Comparison of ENCODE assay signal across 22 cellular contexts in genomic region chr5:95986937-95987520, GRCh38. TPM values are rescaled to one million over a fixed set of nuclear protein-coding genes. Genes with fewer than 3 reads are reported as not detected.
DNase-seq lines count a peak whose midpoint lies in the region; FAIRE-seq and TF ChIP-seq lines count a peak whose summit lies in the region.
"Had no signal": no experiment of that assay in that cellular context is flagged by ENCODE, and none has a peak within 500 bp of the region (broad histone marks: within the 10 kb centered on the region; RNA-seq: fewer than 3 reads in every experiment).

No MANE protein-coding gene starts in this region.

- H3K36me3 ChIP-seq in bronchial epithelial cell (ENCODE audit: control insufficient read depth, insufficient read depth, low read length) (no peaks in the 10 kb centered on the region), keratinocyte (ENCODE audit: control insufficient read depth in 2 of 2, extremely low read depth in 1 of 2, insufficient read depth in 2 of 2, low read length in 2 of 2) (no peaks in the 10 kb centered on the region), stomach (no peaks in the 10 kb centered on the region), MM.1S (replicated peaks; ENCODE audit: insufficient read depth, low read length) (no peaks in the 10 kb centered on the region)
- H3K36me3 ChIP-seq: esophagus squamous epithelium, SJCRH30, uterus had no signal

- DNase-seq in DMS53 (lab: John Stamatoyannopoulos, UW) (peak; percentile 66), DMS53 treated with DMSO at 0.1 percent for 48 hours (lab: John Stamatoyannopoulos, UW; ENCODE audit: unreplicated experiment) (no peak), bronchial epithelial cell (ENCODE audit: low read depth) (peak; percentile 29), keratinocyte (ENCODE audit: low read depth, low spot score) (no peak), stomach (no peak), MM.1S (no peak), GOT3 (lab: John Stamatoyannopoulos, UW) (no peak), COLO668 (lab: John Stamatoyannopoulos, UW; ENCODE audit: unreplicated experiment) (no peak)
- DNase-seq: activated B cell treated with CpG ODN at 0.5 μM for 24 hours; activated CD4-positive, alpha-beta T cell treated with anti-CD3 and anti-CD28 coated beads, Interleukin-2, amount 50 U/mL, for 48 hours; activated naive CD4-positive, alpha-beta T cell; Calu3; effector CD8-positive, alpha-beta T cell; esophagus squamous epithelium; NCI-H1417 treated with DMSO at 0.1 percent for 48 hours; NCI-H524 treated with DMSO at 0.1 percent for 48 hours; OCI-M1; SJCRH30; stimulated activated CD4-positive, alpha-beta T cell treated with anti-CD3 and anti-CD28 coated beads, Interleukin-4, amount 100 ng/mL, for 4 hours; T-helper 2 cell; uterus had no signal

- TF ChIP-seq CTCF in bronchial epithelial cell (IDR thresholded peaks at IDR 0.05; ENCODE audit: insufficient read depth, low read length, severe bottlenecking) = no peak
- no peak for TF ChIP-seq CTCF in keratinocyte (optimal IDR thresholded peaks at IDR 0.05 in 1 of 3, IDR thresholded peaks at IDR 0.05 in 1 of 3, conservative IDR thresholded peaks at IDR 0.05 in 1 of 3; ENCODE audit: extremely low read depth in 1 of 3, insufficient read depth in 2 of 3, low read length in 3 of 3)
- no peak for TF ChIP-seq CTCF in stomach (IDR thresholded peaks at IDR 0.05)
- TF ChIP-seq CTCF in MM.1S (IDR thresholded peaks at IDR 0.05; ENCODE audit: low read length) = no peak

- H3K4me2 ChIP-seq in keratinocyte (ENCODE audit: control insufficient read depth, extremely low read depth, insufficient read depth, low read depth, low read length) (no peak overlapping the region), MM.1S (ENCODE audit: low read depth, low read length) (no peak overlapping the region)

- H3K4me3 ChIP-seq in bronchial epithelial cell (ENCODE audit: low read depth, low read length) (no peak overlapping the region), keratinocyte (ENCODE audit: control insufficient read depth in 2 of 3, extremely low read depth in 1 of 3, insufficient read depth in 2 of 3, low read depth in 1 of 3, low read length in 3 of 3) (no peak overlapping the region), stomach (no peak overlapping the region), MM.1S (ENCODE audit: low read length) (no peak overlapping the region)
- H3K4me3 ChIP-seq: esophagus squamous epithelium, SJCRH30, uterus had no signal

- intact Hi-C loops in stomach (cut with DNase I; ENCODE audit: low total_unique reads) = no loop called here

- no peaks in the 10 kb centered on the region for H3K27me3 ChIP-seq in bronchial epithelial cell (ENCODE audit: control insufficient read depth, insufficient read depth, low read length)
- no peaks in the 10 kb centered on the region for H3K27me3 ChIP-seq in keratinocyte (ENCODE audit: control insufficient read depth, extremely low read depth, insufficient read depth, low read length)
- no peaks in the 10 kb centered on the region for H3K27me3 ChIP-seq in stomach
- no peaks in the 10 kb centered on the region for H3K27me3 ChIP-seq in MM.1S (replicated peaks; ENCODE audit: insufficient read depth, low read length)
- H3K27me3 ChIP-seq: esophagus squamous epithelium, SJCRH30, uterus had no signal

- H3K27ac ChIP-seq in keratinocyte (ENCODE audit: control insufficient read depth, insufficient read depth, low read length) = no peak overlapping the region
- peak overlapping the region; percentile 23 to 67 (median 26) for H3K27ac ChIP-seq in stomach
- no peak overlapping the region for H3K27ac ChIP-seq in MM.1S (ENCODE audit: low read length)
- H3K27ac ChIP-seq: esophagus squamous epithelium, SJCRH30, uterus had no signal

- no peak overlapping the region for H3K9ac ChIP-seq in keratinocyte (ENCODE audit: control insufficient read depth, extremely low read depth, insufficient read depth, low read length)
- H3K9ac ChIP-seq in MM.1S (ENCODE audit: low read length) = no peak overlapping the region

- no peak for TF ChIP-seq POLR2A in stomach (IDR thresholded peaks at IDR 0.05)

- no peak overlapping the region for H2AFZ ChIP-seq in keratinocyte (ENCODE audit: control insufficient read depth, low read length)
- no peak overlapping the region for H2AFZ ChIP-seq in MM.1S (ENCODE audit: low read length)

- H3K4me1 ChIP-seq in keratinocyte (ENCODE audit: control insufficient read depth, extremely low read depth, insufficient read depth, low read length) = peaks cover 8% of the 10 kb centered on the region
- H3K4me1 ChIP-seq in stomach = peaks cover 13 to 56% (median 34%) of the 10 kb centered on the region in 4 donors
- no peaks in the 10 kb centered on the region for H3K4me1 ChIP-seq in MM.1S (ENCODE audit: low read length)
- H3K4me1 ChIP-seq: SJCRH30 had no signal

- H3K79me2 ChIP-seq in keratinocyte (ENCODE audit: control insufficient read depth, insufficient read depth, low read length) (no peaks in the 10 kb centered on the region), MM.1S (ENCODE audit: low read length) (no peaks in the 10 kb centered on the region)

- no peaks in the 10 kb centered on the region for H3K9me3 ChIP-seq in keratinocyte (ENCODE audit: control insufficient read depth, low read depth, low read length)
- no peaks in the 10 kb centered on the region for H3K9me3 ChIP-seq in stomach
- H3K9me3 ChIP-seq in MM.1S (replicated peaks; ENCODE audit: insufficient read depth, low read length) = no peaks in the 10 kb centered on the region
- H3K9me3 ChIP-seq: esophagus squamous epithelium, SJCRH30, uterus had no signal

- dilution Hi-C loops in keratinocyte (cut with MboI; ENCODE audit: extremely low pct_ligation_motif_present, low sequenced_read_pairs) = no loop called here

- FAIRE-seq in bronchial epithelial cell (lab: Jason Lieb, UNC) = no peak
- peak; percentile 26 for FAIRE-seq in keratinocyte (lab: Jason Lieb, UNC)
- FAIRE-seq: HTR-8/SVneo had no signal

- H3F3A ChIP-seq in MM.1S (ENCODE audit: insufficient read depth, low read length) = no peaks in the 10 kb centered on the region

- no peak for TF ChIP-seq EP300 in stomach (IDR thresholded peaks at IDR 0.05)

- no peaks in the 10 kb centered on the region for H3K9me2 ChIP-seq in MM.1S (replicated peaks; ENCODE audit: insufficient read depth, low read length)

- WGBS in stomach, 5 donors = 60 to 75% (median 65%) methylated on average over 5 of the region's 5 CpGs

- H4K20me1 ChIP-seq in keratinocyte (ENCODE audit: control insufficient read depth, extremely low read depth, insufficient read depth, low read length) (no peaks in the 10 kb centered on the region), MM.1S (ENCODE audit: insufficient read depth, low read length) (no peaks in the 10 kb centered on the region)

- no peaks in the 10 kb centered on the region for H3K9me1 ChIP-seq in keratinocyte (ENCODE audit: control insufficient read depth, extremely low read depth, insufficient read depth, low read length)

RNA-seq across cellular contexts. Expression of gene ELL2, which starts 25.4 kb away (rescaled TPM):
- 76.3 and 146 TPM in 2 replicates for total RNA-seq in bronchial epithelial cell
- polyA plus RNA-seq in keratinocyte = 74.8 to 100 TPM (median 81.1 TPM) in 3 replicates
- 137 TPM for polyA plus RNA-seq in keratinocyte (2011; ENCODE audit: low read depth)
- polyA plus RNA-seq in keratinocyte (2011; cell fraction: cytosol; rRNA removed) = 48.0 and 87.5 TPM in 2 replicates
- polyA plus RNA-seq in keratinocyte (2011; cell fraction: nucleus; rRNA removed) = 81.5 and 105 TPM in 2 replicates
- 65.7 and 69.5 TPM in 2 replicates for polyA plus RNA-seq in keratinocyte (2012; ENCODE audit: low replicate concordance)
- polyA minus RNA-seq in keratinocyte = 31.2 to 194 TPM (median 108 TPM) in 3 replicates
- 103 TPM for polyA minus RNA-seq in keratinocyte (2011; cell fraction: cytosol; rRNA and poly(A)+ RNA removed)
- 182 and 311 TPM in 2 replicates for polyA minus RNA-seq in keratinocyte (2011; cell fraction: nucleus; rRNA and poly(A)+ RNA removed)
- total RNA-seq in stomach = 100 to 1,000 TPM in 4 of 5 donors, 10 to 100 TPM in 1; 26.8 to 279 (median 178) TPM
- 10 to 100 TPM; 24.7 to 46.7 (median 45.3) TPM for polyA plus RNA-seq in stomach

Comparison
In these comparisons a context has a peak if more than half of its experiments do, and no peak if none do; other contexts are left out.
1. DNase-seq: peak in DMS53 (single experiment) and bronchial epithelial cell (single experiment); none in DMS53 treated with DMSO at 0.1 percent for 48 hours (single experiment), keratinocyte (single experiment), stomach (single experiment), MM.1S (single experiment), GOT3 (single experiment) and COLO668 (single experiment).
2. H3K27ac ChIP-seq: peak in stomach (5 of 5); none in keratinocyte (single experiment) and MM.1S (single experiment).